Comparison of ENCODE assay signal across 8 cellular contexts in the genomic region with DNA sequence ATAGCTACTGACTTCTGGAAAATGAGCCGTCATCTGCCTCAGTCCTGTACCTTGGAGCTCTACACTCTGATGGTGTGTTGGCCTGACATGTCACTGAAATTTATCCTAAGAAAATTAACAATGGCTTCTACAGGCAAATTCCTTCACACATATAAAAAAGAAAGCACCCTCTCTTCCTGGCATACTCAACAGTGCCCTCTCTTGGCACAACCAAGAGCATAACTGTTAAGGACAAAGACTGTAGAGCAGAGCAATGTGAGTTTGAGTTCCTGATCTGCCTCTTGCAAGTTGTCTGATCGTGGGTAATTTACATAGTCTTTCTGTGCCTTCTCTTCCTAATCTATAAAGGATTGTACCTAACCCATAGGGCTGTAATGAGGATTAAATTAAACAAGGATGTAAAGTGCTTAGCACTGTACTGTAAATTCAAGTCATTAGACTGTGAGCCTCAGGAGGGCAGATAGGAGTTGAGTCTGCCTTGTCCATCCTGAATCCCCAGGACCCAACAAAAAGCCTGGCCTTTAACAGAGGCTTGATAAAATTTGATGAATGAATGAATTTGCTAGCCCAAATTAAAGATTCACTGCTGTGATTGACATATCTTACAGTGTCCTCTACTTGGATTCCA.
DNase-seq lines count a peak whose midpoint lies in the region; ATAC-seq and TF ChIP-seq lines count a peak whose summit lies in the region.

No MANE protein-coding gene starts in this region.

- no peak overlapping the region for H3K9ac ChIP-seq in Loucy (ENCODE audit: low read depth, low read length, poor library complexity, severe bottlenecking)

- no peak overlapping the region for H3K4me2 ChIP-seq in Loucy (ENCODE audit: low read depth, low read length, poor library complexity, severe bottlenecking)

- DNase-seq in GM10248 (ENCODE audit: extremely low spot score): peak; percentile 51
- DNase-seq in activated naive CD4-positive, alpha-beta T cell treated with anti-CD3 and anti-CD28 coated beads, Interleukin-2, amount 50 U/mL, for 16 hours: peak; percentile 20
- DNase-seq in medulla oblongata (ENCODE audit: extremely low spot score): peak; percentile 27
- DNase-seq in G401 (ENCODE audit: low spot score): no peak
- DNase-seq in islet precursor cell: no peak
- DNase-seq in NCI-H446 treated with DMSO at 0.1 percent for 48 hours (lab: John Stamatoyannopoulos, UW): no peak

- no peaks in the 10 kb centered on the region for H3F3A ChIP-seq in Loucy (ENCODE audit: low read depth)

- POLR2A ChIA-PET in GM10248 (lab: Yijun Ruan, JAX): no interaction called here

- no peaks in the 10 kb centered on the region for H4K20me1 ChIP-seq in Loucy (ENCODE audit: insufficient read depth, low read length, poor library complexity, severe bottlenecking)

- H3K36me3 ChIP-seq in Loucy (ENCODE audit: insufficient read depth, low read length): no peaks in the 10 kb centered on the region

- TF ChIP-seq CTCF in GM10248 (IDR thresholded peaks at IDR 0.05; ENCODE audit: control extremely low read depth, extremely low read depth, low read depth, missing control alignments) (peak; percentile 63), Loucy (conservative IDR thresholded peaks at IDR 0.05; ENCODE audit: low read length) (peak; percentile 82)

- no peaks in the 10 kb centered on the region for H3K27me3 ChIP-seq in Loucy (ENCODE audit: insufficient read depth, low read length, poor library complexity, severe bottlenecking)

- no peaks in the 10 kb centered on the region for H3K79me2 ChIP-seq in Loucy (ENCODE audit: insufficient read depth, low read length)

- H3K9me2 ChIP-seq in Loucy (replicated peaks; ENCODE audit: low read depth, low read length): no peaks in the 10 kb centered on the region

- peak overlapping the region; percentile 86 for H2AFZ ChIP-seq in Loucy (ENCODE audit: low read length)

- CTCF ChIA-PET in GM10248 (lab: Yijun Ruan, JAX): interaction anchor here (0.8 to 2.9 kb wide), 21 partner anchors 10 to 302 kb away, joined by 3 to 17 read pairs (median 4); no protein-coding TSS in a partner anchor

- peaks cover 8% of the 10 kb centered on the region for H3K4me1 ChIP-seq in Loucy (ENCODE audit: insufficient read depth, low read length, poor library complexity, severe bottlenecking)

- H3K9me3 ChIP-seq in Loucy (ENCODE audit: insufficient read depth, low read depth, low read length): no peaks in the 10 kb centered on the region

- ATAC-seq in GM21447 (IDR thresholded peaks at IDR 0.05; ENCODE audit: unreplicated experiment): no peak

- no peak overlapping the region for H3K4me3 ChIP-seq in Loucy (ENCODE audit: low read length, poor library complexity, severe bottlenecking)

- in situ Hi-C loops in G401 (cut with HindIII; ENCODE audit: low sequenced_read_pairs): no loop called here

Comparison
In these comparisons a context has a peak if more than half of its experiments do, and no peak if none do; other contexts are left out.
1. DNase-seq: peak in GM10248 (single experiment), activated naive CD4-positive, alpha-beta T cell treated with anti-CD3 and anti-CD28 coated beads, Interleukin-2, amount 50 U/mL, for 16 hours (single experiment) and medulla oblongata (single experiment); none in G401 (single experiment), islet precursor cell (single experiment) and NCI-H446 treated with DMSO at 0.1 percent for 48 hours (single experiment).